ENCODE assay signal across 21 cellular contexts in genomic region chr6:85997206-85997605, GRCh38.
DNase-seq lines count a peak whose midpoint lies in the region; ATAC-seq and TF ChIP-seq lines count a peak whose summit lies in the region.
"Had no signal": no experiment of that assay in that cellular context is flagged by ENCODE, and none has a peak within 500 bp of the region (broad histone marks: within the 10 kb centered on the region; RNA-seq: fewer than 3 reads in every experiment).

No MANE protein-coding gene starts in this region.

- no peak for TF ChIP-seq CTCF in left lung (IDR thresholded peaks at IDR 0.05)

- H3K27me3 ChIP-seq in left lung = no peaks in the 10 kb centered on the region
- H3K27me3 ChIP-seq: colonic mucosa, stomach, upper lobe of right lung had no signal

- DNase-seq in OCI-M1 (lab: John Stamatoyannopoulos, UW) (peak; percentile 40), left lung (no peak), activated T-cell treated with anti-CD3 and anti-CD28 coated beads for 4 hours (no peak), hippocampal formation (lab: John Stamatoyannopoulos, UW) (no peak)
- no peak for DNase-seq in stimulated activated effector memory CD8-positive, alpha-beta T cell treated with anti-CD3 and anti-CD28 coated beads, Interleukin-12 subunit alpha, Interleukin-12 subunit beta, amount 100 ng/mL, for 72 hours (ENCODE audit: low spot score in 2 of 2)
- DNase-seq: activated naive CD8-positive, alpha-beta T cell treated with anti-CD3 and anti-CD28 coated beads, Interleukin-2, amount 10 ng/mL, durations not matched to agents 7 days and 5 days; CD4-positive, alpha-beta memory T cell; colonic mucosa; head of caudate nucleus; left ventricle myocardium inferior; midbrain; NCI-H1436 treated with DMSO at 0.1 percent for 48 hours; NCI-H774; stomach; upper lobe of right lung had no signal

- ATAC-seq in GM18868 (IDR thresholded peaks at IDR 0.05; ENCODE audit: unreplicated experiment) = peak; percentile 88
- ATAC-seq in GM21390 (IDR thresholded peaks at IDR 0.05; ENCODE audit: unreplicated experiment) = peak; percentile 53
- peak; percentile 81 for ATAC-seq in HG03354 (IDR thresholded peaks at IDR 0.05; ENCODE audit: poor library complexity, severe bottlenecking, unreplicated experiment)
- ATAC-seq in left lung = no peak
- ATAC-seq in stimulated activated effector memory CD8-positive, alpha-beta T cell treated with anti-CD3 and anti-CD28 coated beads, Interleukin-12 subunit alpha, Interleukin-12 subunit beta, amount 100 ng/mL, for 72 hours = no peak
- ATAC-seq: Panc1, upper lobe of right lung had no signal

- H3K27ac ChIP-seq in left lung = no peak overlapping the region
- H3K27ac ChIP-seq: colonic mucosa, left ventricle myocardium inferior, stomach, upper lobe of right lung had no signal

- H3K4me3 ChIP-seq in left lung = no peak overlapping the region
- H3K4me3 ChIP-seq: colonic mucosa, left ventricle myocardium inferior, stomach, upper lobe of right lung had no signal

- no peaks in the 10 kb centered on the region for H3K36me3 ChIP-seq in left lung
- H3K36me3 ChIP-seq: colonic mucosa, left ventricle myocardium inferior, stomach, upper lobe of right lung had no signal

- H3K4me3 Mint-ChIP-seq in stimulated activated effector memory CD8-positive, alpha-beta T cell treated with anti-CD3 and anti-CD28 coated beads, Interleukin-12 subunit alpha, Interleukin-12 subunit beta, amount 100 ng/mL, for 72 hours = no peak overlapping the region
- H3K4me3 Mint-ChIP-seq: activated naive CD8-positive, alpha-beta T cell treated with anti-CD3 and anti-CD28 coated beads, Interleukin-2, amount 10 ng/mL, durations not matched to agents 7 days and 5 days; brain; CD4-positive, alpha-beta memory T cell; T-helper 2 cell treated with Interferon-gamma antibody and Interleukin-4, amounts not matched to agents 5 μg/mL and 100 μg/mL, for 36 hours had no signal

- peaks cover 7% of the 10 kb centered on the region for H3K9me3 Mint-ChIP-seq in stimulated activated effector memory CD8-positive, alpha-beta T cell treated with anti-CD3 and anti-CD28 coated beads, Interleukin-12 subunit alpha, Interleukin-12 subunit beta, amount 100 ng/mL, for 72 hours

- H3K9me3 ChIP-seq in left lung = peaks cover 0 to 6% of the 10 kb centered on the region in 2 donors
- H3K9me3 ChIP-seq: colonic mucosa, stomach, upper lobe of right lung had no signal

- intact Hi-C loops in left lung (cut with DNase I) = no loop called here

- no peak overlapping the region for H3K27ac Mint-ChIP-seq in stimulated activated effector memory CD8-positive, alpha-beta T cell treated with anti-CD3 and anti-CD28 coated beads, Interleukin-12 subunit alpha, Interleukin-12 subunit beta, amount 100 ng/mL, for 72 hours
- H3K27ac Mint-ChIP-seq: activated naive CD8-positive, alpha-beta T cell treated with anti-CD3 and anti-CD28 coated beads, Interleukin-2, amount 10 ng/mL, durations not matched to agents 7 days and 5 days; brain; CD4-positive, alpha-beta memory T cell; T-helper 2 cell treated with Interferon-gamma antibody and Interleukin-4, amounts not matched to agents 5 μg/mL and 100 μg/mL, for 36 hours had no signal

- no peaks in the 10 kb centered on the region for H3K4me1 Mint-ChIP-seq in stimulated activated effector memory CD8-positive, alpha-beta T cell treated with anti-CD3 and anti-CD28 coated beads, Interleukin-12 subunit alpha, Interleukin-12 subunit beta, amount 100 ng/mL, for 72 hours
- H3K4me1 Mint-ChIP-seq: activated naive CD8-positive, alpha-beta T cell treated with anti-CD3 and anti-CD28 coated beads, Interleukin-2, amount 10 ng/mL, durations not matched to agents 7 days and 5 days; brain; CD4-positive, alpha-beta memory T cell had no signal

- H3K4me1 ChIP-seq in left lung = no peaks in the 10 kb centered on the region
- H3K4me1 ChIP-seq: colonic mucosa, left ventricle myocardium inferior, stomach, upper lobe of right lung had no signal

- H3K36me3 Mint-ChIP-seq in stimulated activated effector memory CD8-positive, alpha-beta T cell treated with anti-CD3 and anti-CD28 coated beads, Interleukin-12 subunit alpha, Interleukin-12 subunit beta, amount 100 ng/mL, for 72 hours = no peaks in the 10 kb centered on the region
- H3K36me3 Mint-ChIP-seq: activated naive CD8-positive, alpha-beta T cell treated with anti-CD3 and anti-CD28 coated beads, Interleukin-2, amount 10 ng/mL, durations not matched to agents 7 days and 5 days; brain; CD4-positive, alpha-beta memory T cell had no signal

Comparison
In these comparisons a context has a peak if more than half of its experiments do, and no peak if none do; other contexts are left out.
1. ATAC-seq: peak in GM18868 (single experiment), GM21390 (single experiment) and HG03354 (single experiment); none in left lung (single experiment) and stimulated activated effector memory CD8-positive, alpha-beta T cell treated with anti-CD3 and anti-CD28 coated beads, Interleukin-12 subunit alpha, Interleukin-12 subunit beta, amount 100 ng/mL, for 72 hours (single experiment).